In the genomic region with DNA sequence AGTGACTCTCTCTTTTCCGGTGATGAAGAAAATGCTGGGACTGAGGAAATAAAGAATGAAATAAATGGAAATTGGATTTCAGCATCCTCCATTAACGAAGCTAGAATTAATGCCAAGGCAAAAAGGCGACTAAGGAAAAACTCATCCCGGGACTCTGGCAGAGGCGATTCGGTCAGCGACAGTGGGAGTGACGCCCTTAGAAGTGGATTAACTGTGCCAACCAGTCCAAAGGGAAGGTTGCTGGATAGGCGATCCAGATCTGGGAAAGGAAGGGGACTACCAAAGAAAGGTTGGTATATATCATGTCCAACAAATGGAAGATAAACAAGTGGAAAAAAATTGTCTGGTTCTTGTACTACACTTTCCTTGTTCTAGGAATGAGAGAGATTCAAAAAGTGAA, we compare ENCODE assay signal across 1 cellular context.
TF ChIP-seq lines count a peak whose summit lies in the region.

No MANE protein-coding gene starts in this region.

TF ChIP-seq in HEK293, 187 proteins besides CTCF, POLR2A, EP300 and RAD21 (continued from another document):
- no peak for TF ChIP-seq ZBTB11 (tag by site-specific recombination; conservative IDR thresholded peaks at IDR 0.05; ENCODE audit: low read depth)
- TF ChIP-seq ZNF18 (tag by site-specific recombination; IDR thresholded peaks at IDR 0.05), result no peak
- TF ChIP-seq, protein P1, sequence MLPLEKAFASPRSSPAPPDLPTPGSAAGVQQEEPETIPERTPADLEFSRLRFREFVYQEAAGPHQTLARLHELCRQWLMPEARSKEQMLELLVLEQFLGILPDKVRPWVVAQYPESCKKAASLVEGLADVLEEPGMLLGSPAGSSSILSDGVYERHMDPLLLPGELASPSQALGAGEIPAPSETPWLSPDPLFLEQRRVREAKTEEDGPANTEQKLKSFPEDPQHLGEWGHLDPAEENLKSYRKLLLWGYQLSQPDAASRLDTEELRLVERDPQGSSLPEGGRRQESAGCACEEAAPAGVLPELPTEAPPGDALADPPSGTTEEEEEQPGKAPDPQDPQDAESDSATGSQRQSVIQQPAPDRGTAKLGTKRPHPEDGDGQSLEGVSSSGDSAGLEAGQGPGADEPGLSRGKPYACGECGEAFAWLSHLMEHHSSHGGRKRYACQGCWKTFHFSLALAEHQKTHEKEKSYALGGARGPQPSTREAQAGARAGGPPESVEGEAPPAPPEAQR (tag by site-specific recombination; IDR thresholded peaks at IDR 0.05), result no peak
- no peak for TF ChIP-seq ZIC2 (tag by site-specific recombination; IDR thresholded peaks at IDR 0.05)
- no peak for TF ChIP-seq BCL11A (tag by site-specific recombination; IDR thresholded peaks at IDR 0.05; ENCODE audit: low read depth)
- 0 out of 2 replicates have a peak, but pooled peaks have one; percentile 23 for TF ChIP-seq ZBTB17 (tag by site-specific recombination; IDR thresholded peaks at IDR 0.05)
